Comparison of ENCODE assay signal across 11 cellular contexts in the genomic region with DNA sequence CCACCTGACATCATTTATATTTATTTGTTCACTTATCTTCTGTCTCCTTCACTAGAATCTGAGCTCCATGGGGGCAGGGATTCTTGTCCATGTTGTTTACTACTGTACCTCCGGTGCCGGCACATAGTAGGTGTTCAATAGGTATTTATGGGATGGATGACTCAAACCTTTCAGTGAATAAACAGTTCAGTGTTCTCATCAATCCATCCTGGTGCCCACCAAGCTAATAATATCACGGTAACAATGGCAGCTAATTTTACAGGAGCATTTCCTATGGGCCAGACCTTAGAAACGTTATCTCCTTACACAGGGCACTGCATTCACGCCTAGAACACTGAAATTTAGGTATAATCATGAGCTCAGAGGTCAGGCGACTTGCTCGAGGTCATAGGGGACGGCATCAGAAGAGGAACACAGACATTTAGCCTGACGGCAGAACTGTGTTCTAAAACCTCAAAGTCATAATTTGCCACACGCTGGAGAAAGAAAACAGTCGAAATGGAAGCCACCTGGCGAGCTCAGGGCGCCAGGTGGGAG. TPM values are rescaled to one million over a fixed set of nuclear protein-coding genes. Genes with fewer than 3 reads are reported as not detected.
DNase-seq lines count a peak whose midpoint lies in the region; ATAC-seq and TF ChIP-seq lines count a peak whose summit lies in the region.
"Had no signal": no experiment of that assay in that cellular context is flagged by ENCODE, and none has a peak within 500 bp of the region (broad histone marks: within the 10 kb centered on the region; RNA-seq: fewer than 3 reads in every experiment).

No MANE protein-coding gene starts in this region.

- no peak for ATAC-seq in activated T-cell treated with anti-CD3 and anti-CD28 coated beads, Interleukin-2, amount 50 U/mL, for 72 hours (replicated peaks in 1 of 2)
- ATAC-seq in GM21528 (IDR thresholded peaks at IDR 0.05; ENCODE audit: low FRiP score, unreplicated experiment): no peak

- H3K36me3 Mint-ChIP-seq in activated T-cell treated with anti-CD3 and anti-CD28 coated beads, Interleukin-2, amount 50 U/mL, for 72 hours (ENCODE audit: insufficient read depth in 2 of 2): peaks cover 0 to 2% of the 10 kb centered on the region in 2 donors
- no peaks in the 10 kb centered on the region for H3K36me3 Mint-ChIP-seq in activated T-cell treated with anti-CD3 and anti-CD28 coated beads, Interleukin-2, amount 50 U/mL, for 24 hours (ENCODE audit: low read depth)
- H3K36me3 Mint-ChIP-seq in glutamatergic neuron (ENCODE audit: unreplicated experiment): no peaks in the 10 kb centered on the region

- no peaks in the 10 kb centered on the region for H3K9me3 Mint-ChIP-seq in activated T-cell treated with anti-CD3 and anti-CD28 coated beads, Interleukin-2, amount 50 U/mL, for 72 hours
- H3K9me3 Mint-ChIP-seq in activated T-cell treated with anti-CD3 and anti-CD28 coated beads, Interleukin-2, amount 50 U/mL, for 24 hours: no peaks in the 10 kb centered on the region
- H3K9me3 Mint-ChIP-seq in glutamatergic neuron (ENCODE audit: unreplicated experiment): peaks cover 19% of the 10 kb centered on the region

- H3K4me1 ChIP-seq in NT2/D1 (ENCODE audit: insufficient read depth, insufficient read length) (peaks cover 10% of the 10 kb centered on the region), smooth muscle cell (ENCODE audit: low read depth) (no peaks in the 10 kb centered on the region)
- H3K4me1 ChIP-seq: BE2C had no signal

- peak overlapping the region; percentile 73 for H3K9ac ChIP-seq in NT2/D1 (ENCODE audit: insufficient read length, low read depth)
- H3K9ac ChIP-seq in smooth muscle cell (ENCODE audit: low read depth): no peak overlapping the region
- H3K9ac ChIP-seq: KMS-11 had no signal

- no peaks in the 10 kb centered on the region for H3F3A ChIP-seq in smooth muscle cell (ENCODE audit: low read depth)

- peak overlapping the region; percentile 71 to 74 for H3K4me3 Mint-ChIP-seq in activated T-cell treated with anti-CD3 and anti-CD28 coated beads, Interleukin-2, amount 50 U/mL, for 72 hours
- H3K4me3 Mint-ChIP-seq in activated T-cell treated with anti-CD3 and anti-CD28 coated beads, Interleukin-2, amount 50 U/mL, for 24 hours: no peak overlapping the region
- H3K4me3 Mint-ChIP-seq in glutamatergic neuron (ENCODE audit: unreplicated experiment): peak overlapping the region; percentile 91

- H3K36me3 ChIP-seq in NT2/D1 (ENCODE audit: insufficient read depth, insufficient read length, low read length): no peaks in the 10 kb centered on the region
- H3K36me3 ChIP-seq in smooth muscle cell (ENCODE audit: low read depth): no peaks in the 10 kb centered on the region
- H3K36me3 ChIP-seq: BE2C had no signal

- no peak overlapping the region for H3K27ac Mint-ChIP-seq in activated T-cell treated with anti-CD3 and anti-CD28 coated beads, Interleukin-2, amount 50 U/mL, for 72 hours
- no peak overlapping the region for H3K27ac Mint-ChIP-seq in activated T-cell treated with anti-CD3 and anti-CD28 coated beads, Interleukin-2, amount 50 U/mL, for 24 hours
- H3K27ac Mint-ChIP-seq in glutamatergic neuron (ENCODE audit: unreplicated experiment): peak overlapping the region; percentile 99

- peak overlapping the region; percentile 83 for H3K4me2 ChIP-seq in smooth muscle cell
- H3K4me2 ChIP-seq: KMS-11 had no signal

- H3K27ac ChIP-seq in smooth muscle cell (ENCODE audit: low read depth): no peak overlapping the region
- H3K27ac ChIP-seq: KMS-11 had no signal

- no peak for DNase-seq in activated T-cell treated with anti-CD3 and anti-CD28 coated beads, Interleukin-2, amount 50 U/mL, for 72 hours
- no peak for DNase-seq in activated T-cell treated with anti-CD3 and anti-CD28 coated beads, Interleukin-2, amount 50 U/mL, for 24 hours
- no peak for DNase-seq in NT2/D1 (ENCODE audit: low read depth, low spot score)
- no peak for DNase-seq in glutamatergic neuron
- DNase-seq in smooth muscle cell (lab: John Stamatoyannopoulos, UW; ENCODE audit: unreplicated experiment): no peak
- DNase-seq in central memory CD4-positive, alpha-beta T cell: no peak
- no peak for DNase-seq in NCI-H1694 (lab: John Stamatoyannopoulos, UW)
- DNase-seq: BE2C, T-helper 9 cell had no signal

- TF ChIP-seq CTCF in glutamatergic neuron (IDR thresholded peaks at IDR 0.05; ENCODE audit: partially characterized antibody, unreplicated experiment) (no peak), smooth muscle cell (IDR thresholded peaks at IDR 0.05; ENCODE audit: borderline replicate concordance, insufficient read depth, poor library complexity, severe bottlenecking) (no peak)

- H3K27me3 ChIP-seq in NT2/D1 (ENCODE audit: insufficient read depth, insufficient read length) (no peaks in the 10 kb centered on the region), smooth muscle cell (ENCODE audit: low read depth) (peaks cover 59% of the 10 kb centered on the region)

- H4K20me1 ChIP-seq in smooth muscle cell (ENCODE audit: low read depth): no peaks in the 10 kb centered on the region

- H3K4me3 ChIP-seq in NT2/D1 (ENCODE audit: insufficient read length, low read depth): peak overlapping the region; percentile 60
- peak overlapping the region; percentile 55 for H3K4me3 ChIP-seq in smooth muscle cell

- no peaks in the 10 kb centered on the region for H3K79me2 ChIP-seq in smooth muscle cell (ENCODE audit: low read depth)

- 9% methylated on average over 13 of the region's 13 CpGs for WGBS in smooth muscle cell (ENCODE audit: low lambda C conversion rate)

- H3K27me3 Mint-ChIP-seq in activated T-cell treated with anti-CD3 and anti-CD28 coated beads, Interleukin-2, amount 50 U/mL, for 72 hours (ENCODE audit: low read depth): peaks cover 55% of the 10 kb centered on the region
- H3K27me3 Mint-ChIP-seq in activated T-cell treated with anti-CD3 and anti-CD28 coated beads, Interleukin-2, amount 50 U/mL, for 24 hours: peaks cover 49% of the 10 kb centered on the region
- H3K27me3 Mint-ChIP-seq in glutamatergic neuron (ENCODE audit: unreplicated experiment): peaks cover 25% of the 10 kb centered on the region

- H3K4me1 Mint-ChIP-seq in activated T-cell treated with anti-CD3 and anti-CD28 coated beads, Interleukin-2, amount 50 U/mL, for 72 hours (ENCODE audit: low read depth): peaks cover 13% of the 10 kb centered on the region
- H3K4me1 Mint-ChIP-seq in activated T-cell treated with anti-CD3 and anti-CD28 coated beads, Interleukin-2, amount 50 U/mL, for 24 hours (ENCODE audit: low read depth): peaks cover 23% of the 10 kb centered on the region
- H3K4me1 Mint-ChIP-seq in glutamatergic neuron (ENCODE audit: low read depth, unreplicated experiment): peaks cover 31% of the 10 kb centered on the region

- H3K9me3 ChIP-seq in NT2/D1 (ENCODE audit: insufficient read depth, low read length) (no peaks in the 10 kb centered on the region), smooth muscle cell (replicated peaks; ENCODE audit: low read depth) (no peaks in the 10 kb centered on the region)
- H3K9me3 ChIP-seq: BE2C had no signal

- no peak overlapping the region for H2AFZ ChIP-seq in smooth muscle cell (ENCODE audit: low read depth)

RNA-seq across cellular contexts. Expression of gene DRAXIN, which starts 1.3 kb away (rescaled TPM):
- under 1 TPM; 0.12 to 0.30 TPM for total RNA-seq in activated T-cell treated with anti-CD3 and anti-CD28 coated beads, Interleukin-2, amount 50 U/mL, for 72 hours
- 111 TPM for total RNA-seq in glutamatergic neuron (ENCODE audit: unreplicated experiment)
- 0.09 TPM in 1 of 2 replicates, not detected in the other for total RNA-seq in smooth muscle cell
- 0.15 and 0.27 TPM in 2 replicates for polyA plus RNA-seq in smooth muscle cell

RNA-seq across cellular contexts. Expression of gene MAD2L2, which starts 9.3 kb away (rescaled TPM):
- total RNA-seq in activated T-cell treated with anti-CD3 and anti-CD28 coated beads, Interleukin-2, amount 50 U/mL, for 72 hours: 10 to 100 TPM; 76.5 to 78.7 TPM
- total RNA-seq in glutamatergic neuron (ENCODE audit: unreplicated experiment): 90.2 TPM
- 34.0 and 46.0 TPM in 2 replicates for total RNA-seq in smooth muscle cell
- 81.2 and 87.4 TPM in 2 replicates for polyA plus RNA-seq in smooth muscle cell

RNA-seq across cellular contexts. Expression of gene FBXO6, which starts 26.2 kb away (rescaled TPM):
- 10 to 100 TPM; 10.9 to 11.3 TPM for total RNA-seq in activated T-cell treated with anti-CD3 and anti-CD28 coated beads, Interleukin-2, amount 50 U/mL, for 72 hours
- total RNA-seq in glutamatergic neuron (ENCODE audit: unreplicated experiment): 1.3 TPM
- 4.3 and 7.4 TPM in 2 replicates for total RNA-seq in smooth muscle cell
- polyA plus RNA-seq in smooth muscle cell: 12.8 and 13.2 TPM in 2 replicates

RNA-seq across cellular contexts. Expression of gene FBXO44, which starts 35.5 kb away (rescaled TPM):
- total RNA-seq in activated T-cell treated with anti-CD3 and anti-CD28 coated beads, Interleukin-2, amount 50 U/mL, for 72 hours: 10 to 100 TPM; 24.8 to 30.3 TPM
- 51.7 TPM for total RNA-seq in glutamatergic neuron (ENCODE audit: unreplicated experiment)
- 9.0 and 10.4 TPM in 2 replicates for total RNA-seq in smooth muscle cell
- 16.2 and 20.8 TPM in 2 replicates for polyA plus RNA-seq in smooth muscle cell

RNA-seq across cellular contexts. Expression of gene FBXO2, which starts 36.0 kb away (rescaled TPM):
- total RNA-seq in activated T-cell treated with anti-CD3 and anti-CD28 coated beads, Interleukin-2, amount 50 U/mL, for 72 hours: 1 to 10 TPM; 1.9 to 3.9 TPM
- total RNA-seq in glutamatergic neuron (ENCODE audit: unreplicated experiment) (22.2 TPM), smooth muscle cell (4.6 and 15.6 TPM in 2 replicates)
- polyA plus RNA-seq in smooth muscle cell: 15.5 and 34.8 TPM in 2 replicates

Comparison
In these comparisons a context has a peak if more than half of its experiments do, and no peak if none do; other contexts are left out.
1. RNA of gene DRAXIN, which starts 1.3 kb away (total RNA-seq): 111 TPM in glutamatergic neuron (single experiment); 0.12 to 0.30 TPM in activated T-cell treated with anti-CD3 and anti-CD28 coated beads, Interleukin-2, amount 50 U/mL, for 72 hours and 0.09 TPM in smooth muscle cell; every median in the first group is over 10 times any median in the second.